ENCODE assay signal across 23 cellular contexts in the genomic region with DNA sequence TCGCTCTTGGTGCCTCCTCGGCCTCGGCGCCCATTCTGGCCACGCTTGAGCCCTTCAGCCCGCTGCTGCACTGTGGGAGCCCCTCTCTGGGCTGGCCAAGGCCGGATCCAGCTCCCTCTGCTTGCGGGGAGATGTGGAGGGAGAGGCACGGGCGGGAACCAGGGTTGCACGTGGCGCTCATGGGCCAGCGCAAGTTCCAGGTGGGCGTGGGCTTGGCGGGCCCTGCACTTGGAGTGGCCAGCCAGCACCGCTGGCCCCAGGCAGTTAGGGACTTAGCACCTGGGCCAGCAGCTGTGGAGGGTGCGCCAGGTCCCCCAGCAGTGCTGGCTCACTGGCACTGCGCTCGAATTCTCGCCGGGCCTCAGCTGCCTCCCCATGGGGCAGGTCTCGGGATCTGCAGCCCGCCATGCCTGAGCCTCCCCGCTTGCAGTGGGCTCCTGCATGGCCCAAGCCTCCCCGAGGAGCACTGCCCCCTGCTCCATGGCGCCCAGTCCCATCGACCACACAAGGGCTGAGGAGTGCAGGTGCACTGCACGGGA.
"Had no signal": no experiment of that assay in that cellular context is flagged by ENCODE, and none has a peak within 500 bp of the region (broad histone marks: within the 10 kb centered on the region; RNA-seq: fewer than 3 reads in every experiment).

No MANE protein-coding gene starts in this region.

- H3K27ac Mint-ChIP-seq: mesothelial cell of epicardium; naive B cell; natural killer cell treated with Interleukin-12 subunit alpha and Interleukin-12 subunit beta and Interleukin-15 and Interleukin-18, amount 100 ng/mL, for 72 hours; stimulated activated memory B cell treated with anti-CD40 and anti-IgM and Interleukin-4, amounts not matched to agents 10 μg/mL and 1 μg/mL and 100 μg/mL, for 72 hours; stimulated activated naive CD8-positive, alpha-beta T cell treated with anti-CD3 and anti-CD28 coated beads, Interleukin-15, amount 100 ng/mL, for 72 hours; type B pancreatic cell had no signal

- ATAC-seq: heart right ventricle; natural killer cell treated with Interleukin-12 subunit alpha and Interleukin-12 subunit beta and Interleukin-15 and Interleukin-18, amount 100 ng/mL, for 72 hours; pancreas; psoas muscle; stimulated activated memory B cell treated with anti-CD40 and anti-IgM and Interleukin-4, amounts not matched to agents 10 μg/mL and 1 μg/mL and 100 μg/mL, for 72 hours; stimulated activated naive CD8-positive, alpha-beta T cell treated with anti-CD3 and anti-CD28 coated beads, Interleukin-15, amount 100 ng/mL, for 72 hours had no signal

- H3K4me3 Mint-ChIP-seq: mesothelial cell of epicardium; naive B cell; natural killer cell treated with Interleukin-12 subunit alpha and Interleukin-12 subunit beta and Interleukin-15 and Interleukin-18, amount 100 ng/mL, for 72 hours; stimulated activated memory B cell treated with anti-CD40 and anti-IgM and Interleukin-4, amounts not matched to agents 10 μg/mL and 1 μg/mL and 100 μg/mL, for 72 hours; stimulated activated naive CD8-positive, alpha-beta T cell treated with anti-CD3 and anti-CD28 coated beads, Interleukin-15, amount 100 ng/mL, for 72 hours; type B pancreatic cell had no signal

- FAIRE-seq: keratinocyte, pancreas, small intestine had no signal

- H3K36me3 Mint-ChIP-seq: mesothelial cell of epicardium; naive B cell; natural killer cell treated with Interleukin-12 subunit alpha and Interleukin-12 subunit beta and Interleukin-15 and Interleukin-18, amount 100 ng/mL, for 72 hours; stimulated activated memory B cell treated with anti-CD40 and anti-IgM and Interleukin-4, amounts not matched to agents 10 μg/mL and 1 μg/mL and 100 μg/mL, for 72 hours; type B pancreatic cell had no signal

- H3K27me3 ChIP-seq: heart right ventricle, hepatocyte, pancreas, sigmoid colon, tibial nerve, uterus had no signal

- H3K4me1 Mint-ChIP-seq: naive B cell; stimulated activated memory B cell treated with anti-CD40 and anti-IgM and Interleukin-4, amounts not matched to agents 10 μg/mL and 1 μg/mL and 100 μg/mL, for 72 hours; stimulated activated naive CD8-positive, alpha-beta T cell treated with anti-CD3 and anti-CD28 coated beads, Interleukin-15, amount 100 ng/mL, for 72 hours had no signal

- DNase-seq: heart right ventricle; mesendoderm; naive B cell; sigmoid colon; small intestine; stimulated activated CD4-positive, alpha-beta T cell treated with anti-CD3 and anti-CD28 coated beads, Interleukin-1b, Interleukin-23, amount 100 ng/mL, for 48 hours; stimulated activated CD4-positive, alpha-beta T cell treated with anti-CD3 and anti-CD28 coated beads, Interleukin-2, amount 100 ng/mL, for 48 hours; stimulated activated CD4-positive, alpha-beta T cell treated with anti-CD3 and anti-CD28 coated beads, Interleukin-4, amount 100 ng/mL, for 4 hours; stimulated activated CD8-positive, alpha-beta memory T cell treated with anti-CD3 and anti-CD28 coated beads, Interleukin-4, amount 100 ng/mL, for 48 hours; stimulated activated naive CD4-positive, alpha-beta T cell treated with Interleukin-2 at 50 U/mL for 16 hours; stimulated activated naive CD8-positive, alpha-beta T cell treated with anti-CD3 and anti-CD28 coated beads, Interleukin-15, amount 100 ng/mL, for 72 hours; substantia nigra; uterus had no signal

- H3K27ac ChIP-seq: heart right ventricle, hepatocyte, pancreas, psoas muscle, sigmoid colon, tibial nerve, uterus had no signal

- H3K36me3 ChIP-seq: heart right ventricle, pancreas, sigmoid colon, tibial nerve, uterus had no signal

- H3K4me1 ChIP-seq: heart right ventricle, pancreas, psoas muscle, sigmoid colon, tibial nerve, uterus had no signal

- H3K4me3 ChIP-seq: heart right ventricle, hepatocyte, lung, pancreas, psoas muscle, sigmoid colon, tibial nerve, uterus had no signal

- H3K27me3 Mint-ChIP-seq: naive B cell; natural killer cell treated with Interleukin-12 subunit alpha and Interleukin-12 subunit beta and Interleukin-15 and Interleukin-18, amount 100 ng/mL, for 72 hours; stimulated activated memory B cell treated with anti-CD40 and anti-IgM and Interleukin-4, amounts not matched to agents 10 μg/mL and 1 μg/mL and 100 μg/mL, for 72 hours; stimulated activated naive CD8-positive, alpha-beta T cell treated with anti-CD3 and anti-CD28 coated beads, Interleukin-15, amount 100 ng/mL, for 72 hours; type B pancreatic cell had no signal

- H3K9me3 Mint-ChIP-seq: stimulated activated naive CD8-positive, alpha-beta T cell treated with anti-CD3 and anti-CD28 coated beads, Interleukin-15, amount 100 ng/mL, for 72 hours; type B pancreatic cell had no signal

- H3K9me3 ChIP-seq: pancreas, psoas muscle, uterus had no signal
